Comparison of ENCODE assay signal across 8 cellular contexts in genomic region chr3:38454884-38455638, GRCh38. TPM values are rescaled to one million over a fixed set of nuclear protein-coding genes. Genes with fewer than 3 reads are reported as not detected.
A peak's percentile ranks its signal among the peaks of the same experiment; 100 is the strongest.
DNase-seq lines count a peak whose midpoint lies in the region; ATAC-seq and TF ChIP-seq lines count a peak whose summit lies in the region.

No MANE protein-coding gene starts in this region.

- no peaks in the 10 kb centered on the region for H3K9me2 ChIP-seq in OCI-LY7 (ENCODE audit: insufficient read depth, low read length)

- peak; percentile 30 for ATAC-seq in activated naive CD8-positive, alpha-beta T cell treated with anti-CD3 and anti-CD28 coated beads, Interleukin-2, amount 10 ng/mL, durations not matched to agents 7 days and 5 days (ENCODE audit: low read depth)
- peak; percentile 76 for ATAC-seq in Right ventricle myocardium superior (ENCODE audit: poor library complexity)
- ATAC-seq in omental fat pad (ENCODE audit: low FRiP score), result peak; percentile 49

- CTCF ChIA-PET in OCI-LY7 (lab: Charles Lee; ENCODE audit: unreplicated experiment), result no interaction called here

- H3K4me3 ChIP-seq in HL-60 (replicated peaks; ENCODE audit: insufficient read depth, low read length) (peak overlapping the region; percentile 61), OCI-LY7 (ENCODE audit: low read depth, low read length, poor library complexity, severe bottlenecking) (peak overlapping the region; percentile 72)

- no peak overlapping the region for H3K27ac ChIP-seq in HL-60 (replicated peaks)
- H3K27ac ChIP-seq in OCI-LY7 (ENCODE audit: low read depth, low read length, poor library complexity, severe bottlenecking), result no peak overlapping the region

- POLR2A ChIA-PET in OCI-LY7 (lab: Charles Lee), result interaction anchor here (1.0 to 1.2 kb wide), 2 partner anchors 10 to 42 kb away, joined by 3 read pairs; no protein-coding TSS in a partner anchor
- POLR2A ChIA-PET in activated naive CD8-positive, alpha-beta T cell treated with anti-CD3 and anti-CD28 coated beads, Interleukin-2, amount 10 ng/mL, durations not matched to agents 7 days and 5 days (lab: Charles Lee), result interaction anchor here (1.0 to 2.3 kb wide), 3 partner anchors 109 to 317 kb away, joined by 4 to 9 read pairs (median 8); partner anchors contain the start of genes MYD88, OXSR1 and XYLB

- H3K27me3 Mint-ChIP-seq in activated naive CD8-positive, alpha-beta T cell treated with anti-CD3 and anti-CD28 coated beads, Interleukin-2, amount 10 ng/mL, durations not matched to agents 7 days and 5 days, result peaks cover 5% of the 10 kb centered on the region

- H3K36me3 Mint-ChIP-seq in activated naive CD8-positive, alpha-beta T cell treated with anti-CD3 and anti-CD28 coated beads, Interleukin-2, amount 10 ng/mL, durations not matched to agents 7 days and 5 days, result peaks cover 1% of the 10 kb centered on the region

- no TSS peak for BruUV-seq in OCI-LY7 (replicated peaks; lab: Mats Ljungman, UMichigan)

- peak overlapping the region; percentile 98 for H3K4me3 Mint-ChIP-seq in activated naive CD8-positive, alpha-beta T cell treated with anti-CD3 and anti-CD28 coated beads, Interleukin-2, amount 10 ng/mL, durations not matched to agents 7 days and 5 days

- TF ChIP-seq CTCF in HL-60 (IDR thresholded peaks at IDR 0.05; ENCODE audit: insufficient read depth, low read length) (no peak), OCI-LY7 (conservative IDR thresholded peaks at IDR 0.05; ENCODE audit: low read length) (no peak), omental fat pad (IDR thresholded peaks at IDR 0.05) (no peak)

- peak overlapping the region; percentile 88 for H3K27ac Mint-ChIP-seq in activated naive CD8-positive, alpha-beta T cell treated with anti-CD3 and anti-CD28 coated beads, Interleukin-2, amount 10 ng/mL, durations not matched to agents 7 days and 5 days

- H2AFZ ChIP-seq in OCI-LY7 (ENCODE audit: low read length), result peak overlapping the region; percentile 34; the same call in 1 of the 2 replicates

- H3K4me2 ChIP-seq in OCI-LY7 (ENCODE audit: low read length), result peak overlapping the region; percentile 94

- H4K20me1 ChIP-seq in OCI-LY7 (ENCODE audit: insufficient read depth, low read length), result no peaks in the 10 kb centered on the region

- H3K4me1 Mint-ChIP-seq in activated naive CD8-positive, alpha-beta T cell treated with anti-CD3 and anti-CD28 coated beads, Interleukin-2, amount 10 ng/mL, durations not matched to agents 7 days and 5 days, result peaks cover 9% of the 10 kb centered on the region

- intact Hi-C loops in OCI-LY7 (cut with micrococcal nuclease; ENCODE audit: unreplicated experiment), result no loop called here
- intact Hi-C loops in Right ventricle myocardium superior (cut with DNase I), result no loop called here

- H3K79me2 ChIP-seq in OCI-LY7 (ENCODE audit: insufficient read depth, low read depth, low read length), result no peaks in the 10 kb centered on the region

- H3K27me3 ChIP-seq in HL-60 (ENCODE audit: insufficient read depth, poor library complexity, severe bottlenecking), result peaks cover 5% of the 10 kb centered on the region

- DNase-seq in NCI-H524 (lab: John Stamatoyannopoulos, UW), result peak; percentile 83 to 94
- DNase-seq in NCI-H524 treated with DMSO at 0.1 percent for 48 hours (lab: John Stamatoyannopoulos, UW), result no peak
- DNase-seq in HL-60 (ENCODE audit: low read depth in 1 of 2, low spot score in 1 of 2), result peak in 1 of 2 experiments; percentile 36
- DNase-seq in OCI-LY7 (ENCODE audit: low spot score), result peak; percentile 56
- DNase-seq in activated naive CD8-positive, alpha-beta T cell treated with anti-CD3 and anti-CD28 coated beads, Interleukin-2, amount 10 ng/mL, durations not matched to agents 7 days and 5 days, result peak; percentile 64
- peak; percentile 86 for DNase-seq in Right ventricle myocardium superior
- DNase-seq in omental fat pad (ENCODE audit: low spot score), result peak; percentile 63
- DNase-seq in COLO829 (ENCODE audit: low spot score), result no peak

- peaks cover 8% of the 10 kb centered on the region for H3K9me3 Mint-ChIP-seq in activated naive CD8-positive, alpha-beta T cell treated with anti-CD3 and anti-CD28 coated beads, Interleukin-2, amount 10 ng/mL, durations not matched to agents 7 days and 5 days

- H3K9me3 ChIP-seq in OCI-LY7 (ENCODE audit: low read length), result no peaks in the 10 kb centered on the region

- H3K4me1 ChIP-seq in OCI-LY7 (ENCODE audit: insufficient read depth, low read length, poor library complexity, severe bottlenecking), result no peaks in the 10 kb centered on the region

- no peaks in the 10 kb centered on the region for H3K36me3 ChIP-seq in OCI-LY7 (ENCODE audit: insufficient read depth, low read length)

RNA-seq across cellular contexts. Expression of gene ACVR2B, which starts 1.4 kb away (rescaled TPM):
- total RNA-seq in OCI-LY7 (2014; rRNA removed; shearing (Covaris generic)), result 7.8 and 11.3 TPM in 2 replicates
- total RNA-seq in OCI-LY7 (2022) (7.2 and 7.9 TPM in 2 replicates), Right ventricle myocardium superior (4.4 TPM), omental fat pad (1 to 10 TPM; 2.7 to 9.9 (median 4.3) TPM)
- 1 to 10 TPM; 7.6 to 8.0 TPM for total RNA-seq in activated naive CD8-positive, alpha-beta T cell treated with anti-CD3 and anti-CD28 coated beads, Interleukin-2, amount 10 ng/mL, durations not matched to agents 7 days and 5 days

RNA-seq across cellular contexts. Expression of gene EXOG, which starts 41.1 kb away (rescaled TPM):
- total RNA-seq in OCI-LY7 (2014; rRNA removed; shearing (Covaris generic)), result 15.8 and 30.7 TPM in 2 replicates
- total RNA-seq in OCI-LY7 (2022), result 41.2 and 42.3 TPM in 2 replicates
- 10 to 100 TPM; 21.9 to 22.8 TPM for total RNA-seq in activated naive CD8-positive, alpha-beta T cell treated with anti-CD3 and anti-CD28 coated beads, Interleukin-2, amount 10 ng/mL, durations not matched to agents 7 days and 5 days
- total RNA-seq in Right ventricle myocardium superior, result 23.2 TPM
- 10 to 100 TPM in 1 of 4 donors, 1 to 10 TPM in 3; 5.8 to 12.9 (median 9.0) TPM for total RNA-seq in omental fat pad

Comparison
In these comparisons a context has a peak if more than half of its experiments do, and no peak if none do; other contexts are left out.
1. DNase-seq: peak in NCI-H524 (2 of 2), OCI-LY7 (single experiment), activated naive CD8-positive, alpha-beta T cell treated with anti-CD3 and anti-CD28 coated beads, Interleukin-2, amount 10 ng/mL, durations not matched to agents 7 days and 5 days (single experiment), Right ventricle myocardium superior (single experiment) and omental fat pad (single experiment); none in NCI-H524 treated with DMSO at 0.1 percent for 48 hours (single experiment) and COLO829 (single experiment).
2. Peak in every context shown above with its lines, with median percentiles within 50 percentile points of each other: ATAC-seq.